In the genomic region with DNA sequence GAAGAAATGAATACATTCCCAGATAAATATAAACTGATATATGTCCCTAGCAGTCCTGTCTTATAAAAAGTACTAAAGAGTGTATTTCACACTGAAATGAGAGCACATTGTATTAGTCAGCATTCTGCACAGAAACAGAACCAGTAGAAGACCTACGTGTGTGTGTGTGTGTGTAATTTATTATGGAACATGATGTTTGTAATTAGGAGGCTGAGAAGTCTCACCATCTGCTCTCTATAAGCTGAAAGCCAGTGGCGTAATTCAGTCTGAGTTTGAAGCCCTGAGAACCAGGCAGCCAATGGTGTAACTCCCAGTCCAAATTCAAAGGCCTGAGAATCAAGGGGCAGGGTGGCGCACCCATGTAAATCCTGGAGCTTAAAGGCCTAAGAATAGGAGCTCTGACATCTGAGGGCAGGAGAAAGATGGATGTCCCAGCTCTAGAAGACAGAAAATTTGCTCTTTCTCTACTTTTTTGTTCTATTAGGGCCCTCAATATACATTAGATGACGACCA, we compare ENCODE assay signal across 19 cellular contexts.
"Had no signal": no experiment of that assay in that cellular context is flagged by ENCODE, and none has a peak within 500 bp of the region (broad histone marks: within the 10 kb centered on the region; RNA-seq: fewer than 3 reads in every experiment).

No MANE protein-coding gene starts in this region.

- H3K4me1 ChIP-seq: esophagus muscularis mucosa, sigmoid colon, testis, upper lobe of left lung had no signal

- H3K27me3 ChIP-seq: cardiac muscle cell, esophagus muscularis mucosa, sigmoid colon, testis, upper lobe of left lung had no signal

- DNase-seq: activated CD4-positive, alpha-beta T cell treated with anti-CD3 and anti-CD28 coated beads for 36 hours; activated CD4-positive, alpha-beta T cell treated with anti-CD3 and anti-CD28 coated beads, Interleukin-2, amount 50 U/mL, for 48 hours; amygdala; dermis blood vessel endothelial cell; effector memory CD4-positive, alpha-beta T cell; kidney; midbrain; nucleus accumbens; posterior cingulate gyrus; sigmoid colon; stimulated activated CD4-positive, alpha-beta T cell treated with anti-CD3 and anti-CD28 coated beads, Interleukin-4, amount 100 ng/mL, for 24 hours; testis; upper lobe of left lung had no signal

- H3K36me3 ChIP-seq: cardiac muscle cell, esophagus muscularis mucosa, sigmoid colon, upper lobe of left lung had no signal

- ATAC-seq: activated CD4-positive, alpha-beta T cell treated with anti-CD3 and anti-CD28 coated beads for 36 hours; left lobe of liver; stimulated activated effector memory CD8-positive, alpha-beta T cell treated with anti-CD3 and anti-CD28 coated beads, Interleukin-12 subunit alpha, Interleukin-12 subunit beta, amount 100 ng/mL, for 72 hours; WTC11 had no signal

- H3K27ac ChIP-seq: cardiac muscle cell, esophagus muscularis mucosa, sigmoid colon, testis, upper lobe of left lung had no signal

- H3K4me3 ChIP-seq: cardiac muscle cell, esophagus muscularis mucosa, lung, sigmoid colon, testis, upper lobe of left lung had no signal

- H3K9me3 ChIP-seq: esophagus muscularis mucosa, sigmoid colon, testis, upper lobe of left lung had no signal
